ENCODE assay signal across 11 cellular contexts in genomic region chr14:21118933-21119332, GRCh38. TPM values are rescaled to one million over a fixed set of nuclear protein-coding genes. Genes with fewer than 3 reads are reported as not detected.
"Had no signal": no experiment of that assay in that cellular context is flagged by ENCODE, and none has a peak within 500 bp of the region (broad histone marks: within the 10 kb centered on the region; RNA-seq: fewer than 3 reads in every experiment).

No MANE protein-coding gene starts in this region.

- H3K9ac ChIP-seq: GM23248 had no signal

- ATAC-seq: GM23338, HCT116 had no signal

- H3K9me3 ChIP-seq: HAP-1 had no signal

- H3K36me3 ChIP-seq: HAP-1 had no signal

- DNase-seq: GM23248, GOT3, H7, HCEC 1CT, HFFc6 had no signal

- H3K27ac Mint-ChIP-seq: GM23338, HFFc6 had no signal

- H3K4me3 Mint-ChIP-seq: GM23338, HFFc6 had no signal

- H3K4me2 ChIP-seq: GM23338 had no signal

- H3K27ac ChIP-seq: GM23248 had no signal

- FAIRE-seq: H1, H54 had no signal

- H2AFZ ChIP-seq: GM23248, GM23338 had no signal

- H3K9me3 Mint-ChIP-seq: GM23338, HFFc6 had no signal

- H3K4me3 ChIP-seq: GM23248, GM23338, HAP-1 had no signal

RNA-seq across cellular contexts. Expression of gene TMEM253, which starts 18.1 kb away (rescaled TPM):
- polyA plus RNA-seq: GM23248 had no signal

RNA-seq across cellular contexts. Expression of gene OR5AU1, which starts 36.9 kb away (rescaled TPM):
- total RNA-seq: GM23248, GM23338, H1, H4, H7, HFFc6 had no signal
- polyA plus RNA-seq: GM23248, GM23338, H1 had no signal
